14 cellular contexts compared by ENCODE assay signal in the genomic region with DNA sequence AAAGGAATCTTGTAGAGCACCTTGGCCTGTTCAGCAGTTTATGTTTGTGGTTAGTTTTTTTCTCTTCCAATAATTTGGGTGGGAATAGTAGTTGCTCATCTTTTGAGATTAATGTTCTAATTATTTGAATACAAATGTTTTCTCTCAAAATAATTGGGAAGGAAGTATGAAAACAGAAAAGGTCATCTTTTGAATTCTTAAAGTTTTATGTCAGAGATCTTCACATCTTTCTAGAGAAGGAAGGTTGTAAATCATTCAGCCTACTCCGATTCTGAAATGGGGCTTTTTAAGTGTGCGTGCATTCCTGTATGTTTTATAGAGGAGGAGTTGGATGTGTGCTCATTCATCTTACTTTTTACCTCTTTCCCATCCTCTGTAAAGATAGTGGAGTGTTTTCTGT.
"Had no signal": no experiment of that assay in that cellular context is flagged by ENCODE, and none has a peak within 500 bp of the region (broad histone marks: within the 10 kb centered on the region; RNA-seq: fewer than 3 reads in every experiment).

No MANE protein-coding gene starts in this region.

- H3K4me1 Mint-ChIP-seq: endodermal cell had no signal

- ATAC-seq: left lung; mucosa of descending colon; naive thymus-derived CD4-positive, alpha-beta T cell had no signal

- H3K4me3 Mint-ChIP-seq: activated B cell treated with CpG ODN at 0.5 μM for 24 hours; activated naive CD4-positive, alpha-beta T cell treated with anti-CD3 and anti-CD28 coated beads, Interleukin-2, amount 10 ng/mL, durations not matched to agents 7 days and 5 days; endodermal cell had no signal

- H3K4me3 ChIP-seq: dorsolateral prefrontal cortex, left lung, mucosa of descending colon, sigmoid colon, stomach had no signal

- H3K27ac Mint-ChIP-seq: activated B cell treated with CpG ODN at 0.5 μM for 24 hours; activated naive CD4-positive, alpha-beta T cell treated with anti-CD3 and anti-CD28 coated beads, Interleukin-2, amount 10 ng/mL, durations not matched to agents 7 days and 5 days; endodermal cell had no signal

- H3K9me3 Mint-ChIP-seq: activated naive CD4-positive, alpha-beta T cell treated with anti-CD3 and anti-CD28 coated beads, Interleukin-2, amount 10 ng/mL, durations not matched to agents 7 days and 5 days; endodermal cell had no signal

- H3K9me3 ChIP-seq: left lung, mucosa of descending colon, sigmoid colon, stomach had no signal

- DNase-seq: activated B cell treated with CpG ODN at 0.5 μM for 24 hours; activated CD4-positive, alpha-beta T cell treated with anti-CD3 and anti-CD28 coated beads, Interleukin-2, amount 50 U/mL, for 1 hour; activated CD8-positive, alpha-beta memory T cell treated with anti-CD3 and anti-CD28 coated beads for 24 hours; activated naive CD4-positive, alpha-beta T cell treated with anti-CD3 and anti-CD28 coated beads, Interleukin-2, amount 10 ng/mL, durations not matched to agents 7 days and 5 days; dorsolateral prefrontal cortex; endodermal cell; left lung; mammary epithelial cell; sigmoid colon; stimulated activated CD4-positive, alpha-beta T cell treated with anti-CD3 and anti-CD28 coated beads, Interleukin-1b, Interleukin-23, amount 100 ng/mL, for 48 hours; stomach had no signal

- H3K36me3 Mint-ChIP-seq: activated naive CD4-positive, alpha-beta T cell treated with anti-CD3 and anti-CD28 coated beads, Interleukin-2, amount 10 ng/mL, durations not matched to agents 7 days and 5 days had no signal

- H3K9ac ChIP-seq: parathyroid adenoma had no signal

- H3K27me3 ChIP-seq: dorsolateral prefrontal cortex, sigmoid colon, stomach had no signal

- H3K36me3 ChIP-seq: left lung, sigmoid colon, stomach had no signal

- H2AFZ ChIP-seq: parathyroid adenoma had no signal

- H3K27ac ChIP-seq: dorsolateral prefrontal cortex, left lung, parathyroid adenoma, sigmoid colon, stomach had no signal
